ENCODE assay signal across 1 cellular context in the genomic region with DNA sequence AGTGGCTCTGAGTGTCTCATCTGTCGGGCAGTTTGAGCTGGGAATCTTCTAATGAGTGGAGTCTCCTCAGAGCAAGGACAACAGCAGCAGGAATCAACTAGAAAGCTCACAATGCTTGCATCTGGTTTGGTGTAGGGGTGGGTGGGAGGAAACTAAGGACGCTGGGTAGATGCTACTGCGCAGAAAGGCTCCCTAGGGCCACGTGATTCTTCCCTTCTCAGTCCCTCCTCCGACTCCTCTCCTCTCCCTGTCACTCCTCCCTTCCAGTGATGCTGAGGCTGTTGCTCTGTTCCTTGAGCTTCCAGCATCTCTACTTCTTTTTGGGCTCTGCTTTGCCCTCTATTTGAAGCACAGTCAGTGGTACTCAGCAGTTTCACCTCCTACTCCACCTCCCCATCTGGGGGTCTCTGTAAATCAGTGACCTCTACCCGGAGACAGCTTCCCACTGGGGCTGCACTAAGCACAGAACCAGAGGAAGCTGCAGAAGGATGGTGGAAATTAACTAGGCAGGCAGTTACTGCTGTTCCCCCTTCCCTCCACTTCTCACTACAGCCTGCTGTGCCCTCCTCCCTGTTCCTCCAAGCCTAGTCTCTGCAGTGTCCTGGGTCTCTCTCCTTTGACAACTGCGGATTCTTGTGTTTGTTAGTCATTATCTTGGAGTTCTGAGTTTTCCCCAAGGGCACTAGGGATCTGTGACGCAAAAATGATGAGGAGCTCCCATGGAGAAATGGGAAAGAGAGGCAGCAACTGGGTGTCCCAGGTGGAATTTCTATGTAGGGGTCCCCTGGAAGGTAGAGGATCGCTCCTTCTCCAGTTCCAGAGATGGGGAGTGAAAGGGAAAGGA.
TF ChIP-seq lines count a peak whose summit lies in the region.

No MANE protein-coding gene starts in this region.

TF ChIP-seq in GM23338, 12 proteins besides CTCF, POLR2A, EP300 and RAD21:
- TF ChIP-seq EZH2phosphoT487 (IDR thresholded peaks at IDR 0.05; ENCODE audit: unreplicated experiment) (no peak), ZNF114 (CRISPR knock-in tag; IDR thresholded peaks at IDR 0.05) (no peak), STAT1 (IDR thresholded peaks at IDR 0.05; ENCODE audit: unreplicated experiment) (no peak), EZH2 (IDR thresholded peaks at IDR 0.05; ENCODE audit: low read depth, unreplicated experiment) (no peak), POLR2AphosphoS5 (IDR thresholded peaks at IDR 0.05; ENCODE audit: low read depth) (no peak)
- TF ChIP-seq, protein P1, sequence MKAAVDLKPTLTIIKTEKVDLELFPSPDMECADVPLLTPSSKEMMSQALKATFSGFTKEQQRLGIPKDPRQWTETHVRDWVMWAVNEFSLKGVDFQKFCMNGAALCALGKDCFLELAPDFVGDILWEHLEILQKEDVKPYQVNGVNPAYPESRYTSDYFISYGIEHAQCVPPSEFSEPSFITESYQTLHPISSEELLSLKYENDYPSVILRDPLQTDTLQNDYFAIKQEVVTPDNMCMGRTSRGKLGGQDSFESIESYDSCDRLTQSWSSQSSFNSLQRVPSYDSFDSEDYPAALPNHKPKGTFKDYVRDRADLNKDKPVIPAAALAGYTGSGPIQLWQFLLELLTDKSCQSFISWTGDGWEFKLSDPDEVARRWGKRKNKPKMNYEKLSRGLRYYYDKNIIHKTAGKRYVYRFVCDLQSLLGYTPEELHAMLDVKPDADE (IDR thresholded peaks at IDR 0.05): no peak
- TF ChIP-seq, protein P2, sequence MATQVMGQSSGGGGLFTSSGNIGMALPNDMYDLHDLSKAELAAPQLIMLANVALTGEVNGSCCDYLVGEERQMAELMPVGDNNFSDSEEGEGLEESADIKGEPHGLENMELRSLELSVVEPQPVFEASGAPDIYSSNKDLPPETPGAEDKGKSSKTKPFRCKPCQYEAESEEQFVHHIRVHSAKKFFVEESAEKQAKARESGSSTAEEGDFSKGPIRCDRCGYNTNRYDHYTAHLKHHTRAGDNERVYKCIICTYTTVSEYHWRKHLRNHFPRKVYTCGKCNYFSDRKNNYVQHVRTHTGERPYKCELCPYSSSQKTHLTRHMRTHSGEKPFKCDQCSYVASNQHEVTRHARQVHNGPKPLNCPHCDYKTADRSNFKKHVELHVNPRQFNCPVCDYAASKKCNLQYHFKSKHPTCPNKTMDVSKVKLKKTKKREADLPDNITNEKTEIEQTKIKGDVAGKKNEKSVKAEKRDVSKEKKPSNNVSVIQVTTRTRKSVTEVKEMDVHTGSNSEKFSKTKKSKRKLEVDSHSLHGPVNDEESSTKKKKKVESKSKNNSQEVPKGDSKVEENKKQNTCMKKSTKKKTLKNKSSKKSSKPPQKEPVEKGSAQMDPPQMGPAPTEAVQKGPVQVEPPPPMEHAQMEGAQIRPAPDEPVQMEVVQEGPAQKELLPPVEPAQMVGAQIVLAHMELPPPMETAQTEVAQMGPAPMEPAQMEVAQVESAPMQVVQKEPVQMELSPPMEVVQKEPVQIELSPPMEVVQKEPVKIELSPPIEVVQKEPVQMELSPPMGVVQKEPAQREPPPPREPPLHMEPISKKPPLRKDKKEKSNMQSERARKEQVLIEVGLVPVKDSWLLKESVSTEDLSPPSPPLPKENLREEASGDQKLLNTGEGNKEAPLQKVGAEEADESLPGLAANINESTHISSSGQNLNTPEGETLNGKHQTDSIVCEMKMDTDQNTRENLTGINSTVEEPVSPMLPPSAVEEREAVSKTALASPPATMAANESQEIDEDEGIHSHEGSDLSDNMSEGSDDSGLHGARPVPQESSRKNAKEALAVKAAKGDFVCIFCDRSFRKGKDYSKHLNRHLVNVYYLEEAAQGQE (IDR thresholded peaks at IDR 0.05; ENCODE audit: unreplicated experiment): no peak
